In genomic region chr2:108165750-108166149, GRCh38 we compare ENCODE assay signal across 15 cellular contexts.
DNase-seq lines count a peak whose midpoint lies in the region; ATAC-seq and TF ChIP-seq lines count a peak whose summit lies in the region.
"Had no signal": no experiment of that assay in that cellular context is flagged by ENCODE, and none has a peak within 500 bp of the region (broad histone marks: within the 10 kb centered on the region; RNA-seq: fewer than 3 reads in every experiment).

No MANE protein-coding gene starts in this region.

- H3K36me3 Mint-ChIP-seq in glutamatergic neuron (ENCODE audit: unreplicated experiment) (no peaks in the 10 kb centered on the region), nephron (ENCODE audit: low read depth) (no peaks in the 10 kb centered on the region)
- H3K36me3 Mint-ChIP-seq: CD8-positive, alpha-beta T cell had no signal

- no peak overlapping the region for H2BK5ac ChIP-seq in trophoblast cell (ENCODE audit: low read depth, low read length, poor library complexity)

- intact Hi-C loops in head of caudate nucleus (cut with DNase I): no loop called here

- H3K9me3 ChIP-seq in MM.1S (replicated peaks; ENCODE audit: insufficient read depth, low read length) (no peaks in the 10 kb centered on the region), trophoblast cell (ENCODE audit: insufficient read depth, low read depth, low read length) (no peaks in the 10 kb centered on the region)
- H3K9me3 ChIP-seq: BLaER1 treated with 17β-estradiol and CSF1 and Interleukin-3, amounts not matched to agents 10 nM and 100 nM had no signal

- no peaks in the 10 kb centered on the region for H4K20me1 ChIP-seq in MM.1S (ENCODE audit: insufficient read depth, low read length)
- H4K20me1 ChIP-seq: BLaER1 treated with 17β-estradiol and CSF1 and Interleukin-3, amounts not matched to agents 10 nM and 100 nM had no signal

- H3K4me2 ChIP-seq in MM.1S (ENCODE audit: low read depth, low read length) (no peak overlapping the region), trophoblast cell (ENCODE audit: low read length) (no peak overlapping the region)
- H3K4me2 ChIP-seq: BLaER1 treated with 17β-estradiol and CSF1 and Interleukin-3, amounts not matched to agents 10 nM and 100 nM had no signal

- no peak overlapping the region for H4K8ac ChIP-seq in trophoblast cell (ENCODE audit: low read depth, low read length)

- H3K4me1 Mint-ChIP-seq in glutamatergic neuron (ENCODE audit: low read depth, unreplicated experiment): no peaks in the 10 kb centered on the region
- H3K4me1 Mint-ChIP-seq in nephron: peaks cover 20% of the 10 kb centered on the region
- H3K4me1 Mint-ChIP-seq: B cell had no signal

- H3K27me3 ChIP-seq in MM.1S (replicated peaks; ENCODE audit: insufficient read depth, low read length) (no peaks in the 10 kb centered on the region), trophoblast cell (ENCODE audit: insufficient read depth, low read length) (no peaks in the 10 kb centered on the region)
- H3K27me3 ChIP-seq: BLaER1 treated with 17β-estradiol and CSF1 and Interleukin-3, amounts not matched to agents 10 nM and 100 nM had no signal

- H3K4me1 ChIP-seq in MM.1S (ENCODE audit: low read length) (no peaks in the 10 kb centered on the region), trophoblast cell (ENCODE audit: control insufficient read depth in 1 of 2, insufficient read depth in 2 of 2, low read length in 2 of 2) (no peaks in the 10 kb centered on the region)

- H2AK5ac ChIP-seq in trophoblast cell (ENCODE audit: low read length): no peak overlapping the region

- H3K9ac ChIP-seq in MM.1S (ENCODE audit: low read length) (no peak overlapping the region), trophoblast cell (ENCODE audit: low read length) (no peak overlapping the region)
- H3K9ac ChIP-seq: BLaER1 treated with 17β-estradiol and CSF1 and Interleukin-3, amounts not matched to agents 10 nM and 100 nM had no signal

- H3K9me3 Mint-ChIP-seq in glutamatergic neuron (ENCODE audit: unreplicated experiment) (no peaks in the 10 kb centered on the region), nephron (no peaks in the 10 kb centered on the region)
- H3K9me3 Mint-ChIP-seq: CD8-positive, alpha-beta T cell; H9 had no signal

- H3K27ac ChIP-seq in MM.1S (ENCODE audit: low read length): no peak overlapping the region
- no peak overlapping the region for H3K27ac ChIP-seq in trophoblast cell (ENCODE audit: low read depth, low read length)
- H3K27ac ChIP-seq: BLaER1 treated with 17β-estradiol and CSF1 and Interleukin-3, amounts not matched to agents 10 nM and 100 nM had no signal

- H2AFZ ChIP-seq in MM.1S (ENCODE audit: low read length) (no peak overlapping the region), trophoblast cell (ENCODE audit: insufficient read depth, low read length, poor library complexity) (no peak overlapping the region)

- H2BK12ac ChIP-seq in trophoblast cell (ENCODE audit: low read length): no peak overlapping the region

- no peak overlapping the region for H3K4ac ChIP-seq in trophoblast cell (ENCODE audit: low read depth, low read length)

- H3K27ac Mint-ChIP-seq in glutamatergic neuron (ENCODE audit: unreplicated experiment) (no peak overlapping the region), nephron (peak overlapping the region in 2 of 3 experiments; percentile 19 to 67)
- H3K27ac Mint-ChIP-seq: B cell; CD8-positive, alpha-beta T cell; H9 had no signal

- H3K36me3 ChIP-seq in MM.1S (replicated peaks; ENCODE audit: insufficient read depth, low read length) (no peaks in the 10 kb centered on the region), trophoblast cell (ENCODE audit: control insufficient read depth in 1 of 2, insufficient read depth in 2 of 2, low read length in 2 of 2) (no peaks in the 10 kb centered on the region)
- H3K36me3 ChIP-seq: BLaER1 treated with 17β-estradiol and CSF1 and Interleukin-3, amounts not matched to agents 10 nM and 100 nM had no signal

- DNase-seq in MM.1S (peak; percentile 45), glutamatergic neuron (peak; percentile 13), trophoblast cell (no peak), head of caudate nucleus (no peak)
- DNase-seq: Calu3; CD8-positive, alpha-beta T cell; DMS79 treated with DMSO at 0.1 percent for 48 hours; EL; H9 had no signal

- no peaks in the 10 kb centered on the region for H3K79me1 ChIP-seq in trophoblast cell (ENCODE audit: low read length)

- no peaks in the 10 kb centered on the region for H3F3A ChIP-seq in MM.1S (ENCODE audit: insufficient read depth, low read length)

- H3K4me3 Mint-ChIP-seq in glutamatergic neuron (ENCODE audit: unreplicated experiment): no peak overlapping the region
- no peak overlapping the region for H3K4me3 Mint-ChIP-seq in nephron
- H3K4me3 Mint-ChIP-seq: B cell; CD8-positive, alpha-beta T cell; H9 had no signal

- H2BK120ac ChIP-seq in trophoblast cell (ENCODE audit: insufficient read depth, low read length, poor library complexity): no peak overlapping the region

- TF ChIP-seq CTCF in MM.1S (IDR thresholded peaks at IDR 0.05; ENCODE audit: low read length) (no peak), glutamatergic neuron (IDR thresholded peaks at IDR 0.05; ENCODE audit: partially characterized antibody, unreplicated experiment) (no peak), nephron (IDR thresholded peaks at IDR 0.05; ENCODE audit: unreplicated experiment in 3 of 3) (no peak)

- H3K18ac ChIP-seq in trophoblast cell (ENCODE audit: low read length): no peak overlapping the region

- no peak overlapping the region for H4K91ac ChIP-seq in trophoblast cell (ENCODE audit: low read depth, low read length)

- H3K79me2 ChIP-seq in MM.1S (ENCODE audit: low read length) (no peaks in the 10 kb centered on the region), trophoblast cell (ENCODE audit: control insufficient read depth, insufficient read depth, low read length, poor library complexity) (no peaks in the 10 kb centered on the region)

- no peak overlapping the region for H3K23ac ChIP-seq in trophoblast cell (ENCODE audit: low read length)

- WGBS in trophoblast cell (ENCODE audit: extremely low coverage, insufficient coverage, insufficient read length): no CpG with 5 or more reads among the region's 3 CpGs

- peak; percentile 45 for ATAC-seq in GM18907 (IDR thresholded peaks at IDR 0.05; ENCODE audit: unreplicated experiment)
- no peak for ATAC-seq in HG02885 (IDR thresholded peaks at IDR 0.05; ENCODE audit: poor library complexity, unreplicated experiment)
- ATAC-seq: CD8-positive, alpha-beta T cell; GM12878 had no signal

- H3K27me3 Mint-ChIP-seq in glutamatergic neuron (ENCODE audit: unreplicated experiment) (no peaks in the 10 kb centered on the region), nephron (ENCODE audit: low read depth) (no peaks in the 10 kb centered on the region)

- H3K4me3 ChIP-seq in MM.1S (ENCODE audit: low read length): no peak overlapping the region
- no peak overlapping the region for H3K4me3 ChIP-seq in trophoblast cell (ENCODE audit: low read depth, low read length)
- H3K4me3 ChIP-seq: BLaER1 treated with 17β-estradiol and CSF1 and Interleukin-3, amounts not matched to agents 10 nM and 100 nM; GM12878 had no signal

- H3K9me2 ChIP-seq in MM.1S (replicated peaks; ENCODE audit: insufficient read depth, low read length): no peaks in the 10 kb centered on the region

- no peak overlapping the region for H4K12ac ChIP-seq in trophoblast cell (ENCODE audit: low read depth, low read length)

- no peak overlapping the region for H3K14ac ChIP-seq in trophoblast cell (ENCODE audit: low read length)

Comparison
In these comparisons a context has a peak if more than half of its experiments do, and no peak if none do; other contexts are left out.
1. DNase-seq: peak in MM.1S (single experiment) and glutamatergic neuron (single experiment); none in trophoblast cell (0 of 2) and head of caudate nucleus (0 of 42).